ENCODE assay signal across 13 cellular contexts in the genomic region with DNA sequence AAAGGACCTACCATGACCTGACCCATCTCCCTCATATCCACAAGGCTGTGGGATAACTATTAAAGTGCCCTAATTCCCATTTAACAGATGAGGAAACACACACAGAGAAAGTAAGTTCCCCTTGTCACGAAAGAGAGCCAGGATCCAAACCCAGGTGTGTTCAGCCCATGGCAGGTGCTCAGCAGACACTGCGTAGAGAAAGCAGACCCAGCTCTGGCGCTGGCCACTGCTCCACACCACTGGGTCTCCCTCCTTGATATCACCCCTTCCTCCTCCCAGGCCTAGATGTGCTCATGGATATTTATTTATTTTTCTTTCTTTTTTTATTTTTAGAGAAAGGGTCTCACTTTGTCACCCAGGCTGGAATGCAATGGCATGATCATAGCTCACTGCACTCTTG. TPM values are rescaled to one million over a fixed set of nuclear protein-coding genes. Genes with fewer than 3 reads are reported as not detected.
DNase-seq lines count a peak whose midpoint lies in the region; ATAC-seq and TF ChIP-seq lines count a peak whose summit lies in the region.
"Had no signal": no experiment of that assay in that cellular context is flagged by ENCODE, and none has a peak within 500 bp of the region (broad histone marks: within the 10 kb centered on the region; RNA-seq: fewer than 3 reads in every experiment).

No MANE protein-coding gene starts in this region.

- peak overlapping the region; percentile 37; the same call in 1 of the 3 replicates for H2BK15ac ChIP-seq in IMR-90 (ENCODE audit: low read depth, low read length)

- no peaks in the 10 kb centered on the region for H3K27me3 Mint-ChIP-seq in WTC11 (ENCODE audit: low read depth)
- H3K27me3 Mint-ChIP-seq: B cell; CD4-positive, CD25-positive, alpha-beta regulatory T cell had no signal

- dilution Hi-C loops in IMR-90 (cut with HindIII; ENCODE audit: low sequenced_read_pairs, unreplicated experiment) = no loop called here

- TF ChIP-seq POLR2A in IMR-90 (IDR thresholded peaks at IDR 0.05; ENCODE audit: low read depth, low read length) = no peak
- TF ChIP-seq POLR2A in right lobe of liver (IDR thresholded peaks at IDR 0.05) = no peak
- TF ChIP-seq POLR2A in spleen (IDR thresholded peaks at IDR 0.05) = no peak

- H4K5ac ChIP-seq in IMR-90 (ENCODE audit: low read depth, low read length) = no peak overlapping the region

- no peaks in the 10 kb centered on the region for H4K20me1 ChIP-seq in IMR-90 (ENCODE audit: insufficient read depth, low read length)

- no peak overlapping the region for H3K4me3 Mint-ChIP-seq in WTC11
- H3K4me3 Mint-ChIP-seq: B cell; CD4-positive, CD25-positive, alpha-beta regulatory T cell; CD8-positive, alpha-beta memory T cell; GM23338 had no signal

- no peak for DNase-seq in IMR-90
- no peak for DNase-seq in WTC11 (ENCODE audit: low spot score)
- no peak for DNase-seq in right lobe of liver
- DNase-seq in spleen = peak; percentile 52
- no peak for DNase-seq in occipital lobe (lab: John Stamatoyannopoulos, UW)
- no peak for DNase-seq in hippocampal formation (lab: John Stamatoyannopoulos, UW)

- peak overlapping the region; percentile 3 for H2AFZ ChIP-seq in IMR-90 (replicated peaks; ENCODE audit: low read length, poor library complexity)
- H2AFZ ChIP-seq: GM23338 had no signal

- H3K23ac ChIP-seq in IMR-90 (ENCODE audit: low read depth, low read length) = no peak overlapping the region

- ATAC-seq in IMR-90 (ENCODE audit: low read depth) = no peak
- ATAC-seq in WTC11 = no peak
- no peak for ATAC-seq in right lobe of liver
- no peak for ATAC-seq in HG02678 (IDR thresholded peaks at IDR 0.05; ENCODE audit: unreplicated experiment)

- peaks cover 11% of the 10 kb centered on the region for H3K4me1 ChIP-seq in IMR-90 (ENCODE audit: control insufficient read depth, insufficient read depth, low read length)
- peaks cover 0 to 61% (median 29%) of the 10 kb centered on the region in 4 donors for H3K4me1 ChIP-seq in right lobe of liver
- H3K4me1 ChIP-seq in spleen = no peaks in the 10 kb centered on the region

- no peaks in the 10 kb centered on the region for H3K9me3 Mint-ChIP-seq in WTC11
- H3K9me3 Mint-ChIP-seq: CD4-positive, CD25-positive, alpha-beta regulatory T cell; CD8-positive, alpha-beta memory T cell; GM23338 had no signal

- no peak overlapping the region for H4K91ac ChIP-seq in IMR-90 (ENCODE audit: insufficient read depth, low read depth, low read length)

- peaks cover 7 to 58% of the 10 kb centered on the region in 2 experiments for H3K79me1 ChIP-seq in IMR-90 (ENCODE audit: low read depth in 1 of 2, low read length in 2 of 2)

- no peak overlapping the region for H3K4me2 ChIP-seq in IMR-90 (ENCODE audit: low read depth, low read length)
- H3K4me2 ChIP-seq: GM23338 had no signal

- peak overlapping the region; percentile 50 for H2BK120ac ChIP-seq in IMR-90 (ENCODE audit: low read depth, low read length)

- POLR2A ChIA-PET in IMR-90 (lab: Charles Lee; ENCODE audit: unreplicated experiment) (interaction anchor here (0.6 kb wide), 1 partner anchor 367 kb away, joined by 3 read pairs; no protein-coding TSS in a partner anchor), WTC11 (lab: Charles Lee) (no interaction called here)

- H2BK20ac ChIP-seq in IMR-90 (ENCODE audit: low read depth, low read length) = peak overlapping the region; percentile 60; the same call in 1 of the 2 replicates

- WGBS in IMR-90 (ENCODE audit: extremely low coverage in 2 of 2, insufficient read length in 1 of 2), 2 experiments = 100% methylated on average over 1 of the region's 3 CpGs; no CpG with 5 or more reads in 1 of the 2 experiments
- 80% methylated on average over 3 of the region's 3 CpGs for WGBS in right lobe of liver (ENCODE audit: insufficient coverage, low coverage, low lambda C conversion rate, missing lambda C conversion rate)
- WGBS in spleen, 5 donors = 89 to 97% (median 96%) methylated on average over 3 of the region's 3 CpGs

- peaks cover 10% of the 10 kb centered on the region for H3K9me1 ChIP-seq in IMR-90 (ENCODE audit: insufficient read depth, low read length)

- H3K9ac ChIP-seq in IMR-90 (ENCODE audit: low read depth, low read length) = no peak overlapping the region

- in situ Hi-C loops in IMR-90 (cut with MboI; ENCODE audit: low sequenced_read_pairs) = no loop called here

- H3K9me3 ChIP-seq in IMR-90 (ENCODE audit: control insufficient read depth, insufficient read depth, low read length) (no peaks in the 10 kb centered on the region), right lobe of liver (no peaks in the 10 kb centered on the region), spleen (no peaks in the 10 kb centered on the region)
- H3K9me3 ChIP-seq: BLaER1 treated with 17β-estradiol and CSF1 and Interleukin-3, amounts not matched to agents 10 nM and 100 nM had no signal

- H3K56ac ChIP-seq in IMR-90 (ENCODE audit: extremely low read depth, insufficient read depth, low read length) = no peak overlapping the region

- H3K27ac Mint-ChIP-seq in WTC11 = peak overlapping the region; percentile 67
- H3K27ac Mint-ChIP-seq: B cell had no signal

- no peak overlapping the region for H3K4me3 ChIP-seq in IMR-90 (ENCODE audit: insufficient read depth, low read depth, low read length)
- H3K4me3 ChIP-seq in right lobe of liver = no peak overlapping the region
- no peak overlapping the region for H3K4me3 ChIP-seq in spleen
- H3K4me3 ChIP-seq: BLaER1 treated with 17β-estradiol and CSF1 and Interleukin-3, amounts not matched to agents 10 nM and 100 nM; GM23338; K562 had no signal

- intact Hi-C loops in IMR-90 (cut with micrococcal nuclease) (no loop called here), right lobe of liver (cut with DNase I) (no loop called here), spleen (cut with DNase I; ENCODE audit: low total_unique reads) (no loop called here)

- BruUV-seq in IMR-90 (replicated peaks; lab: Mats Ljungman, UMichigan) = no TSS peak

- no peaks in the 10 kb centered on the region for H3K27me3 ChIP-seq in IMR-90 (ENCODE audit: control insufficient read depth, insufficient read depth, low read length)
- H3K27me3 ChIP-seq in right lobe of liver = no peaks in the 10 kb centered on the region
- H3K27me3 ChIP-seq in spleen (replicated peaks in 1 of 7) = no peaks in the 10 kb centered on the region
- H3K27me3 ChIP-seq: BLaER1 treated with 17β-estradiol and CSF1 and Interleukin-3, amounts not matched to agents 10 nM and 100 nM had no signal

- no peak for TF ChIP-seq CTCF in IMR-90 (conservative IDR thresholded peaks at IDR 0.05; ENCODE audit: low read depth, low read length)
- no peak for TF ChIP-seq CTCF in WTC11 (IDR thresholded peaks at IDR 0.05)
- no peak for TF ChIP-seq CTCF in right lobe of liver (IDR thresholded peaks at IDR 0.05)
- no peak for TF ChIP-seq CTCF in spleen (IDR thresholded peaks at IDR 0.05 in 8 of 11, conservative IDR thresholded peaks at IDR 0.05 in 3 of 11)

- no peak overlapping the region for H3K27ac ChIP-seq in IMR-90 (ENCODE audit: insufficient read depth, low read length)
- peak overlapping the region; percentile 70 to 93 (median 83) for H3K27ac ChIP-seq in right lobe of liver
- no peak overlapping the region for H3K27ac ChIP-seq in spleen

- CTCF ChIA-PET in IMR-90 (lab: Yijun Ruan, JAX) (interaction anchor here (0.9 kb wide), 1 partner anchor 34 kb away, joined by 3 read pairs; no protein-coding TSS in a partner anchor), WTC11 (lab: Charles Lee) (interaction anchor here (1.3 to 2.2 kb wide), 5 partner anchors 8 to 143 kb away, joined by 3 to 8 read pairs (median 5); no protein-coding TSS in a partner anchor)

- peaks cover 49% of the 10 kb centered on the region for H3K4me1 Mint-ChIP-seq in WTC11
- H3K4me1 Mint-ChIP-seq: B cell; CD8-positive, alpha-beta memory T cell had no signal

- no peak overlapping the region for H3K14ac ChIP-seq in IMR-90 (replicated peaks; ENCODE audit: low read depth, low read length)

- no peak for TF ChIP-seq RAD21 in IMR-90 (IDR thresholded peaks at IDR 0.05; ENCODE audit: low read length)

- H3K36me3 Mint-ChIP-seq in WTC11 = peaks cover 27% of the 10 kb centered on the region

- peak overlapping the region; percentile 53 for H3K4ac ChIP-seq in IMR-90 (ENCODE audit: low read depth, low read length)

- H2AK9ac ChIP-seq in IMR-90 (replicated peaks; ENCODE audit: low read depth, low read length, poor library complexity) = no peak overlapping the region

- no peak overlapping the region for H3K18ac ChIP-seq in IMR-90 (ENCODE audit: low read depth, low read length)

- H3K36me3 ChIP-seq in IMR-90 (ENCODE audit: control insufficient read depth, insufficient read depth, low read length) (peaks cover 16% of the 10 kb centered on the region), right lobe of liver (peaks cover 0 to 2% (median 0%) of the 10 kb centered on the region in 4 donors), spleen (peaks cover 0 to 98% (median 38%) of the 10 kb centered on the region in 6 donors)

- no peak overlapping the region for H2BK5ac ChIP-seq in IMR-90 (ENCODE audit: low read depth, low read length, poor library complexity, severe bottlenecking)

- H4K8ac ChIP-seq in IMR-90 (ENCODE audit: low read depth in 2 of 2, low read length in 2 of 2) = peak overlapping the region in 1 of 2 experiments; percentile 59; a peak in 1 of 4 replicates

- H2AK5ac ChIP-seq in IMR-90 (ENCODE audit: low read depth, low read length) = no peak overlapping the region; the same call in 1 of the 2 replicates

RNA-seq across cellular contexts. Expression of gene CORO2A, which starts 24.0 kb away (rescaled TPM):
- total RNA-seq in IMR-90 (2012; rRNA removed) (1.9 and 2.2 TPM in 2 replicates), WTC11 (2021) (32.5 to 37.0 TPM (median 35.9 TPM) in 3 replicates), right lobe of liver (1 to 10 TPM in 5 of 6 experiments, under 1 TPM in 1; 0.67 to 6.2 (median 3.3) TPM), spleen (10 to 100 TPM in 1 of 7 donors, 1 to 10 TPM in 6; 5.1 to 11.0 (median 6.8) TPM), occipital lobe (5.1 TPM)
- polyA plus RNA-seq in IMR-90 (2012; rRNA removed) (1.9 and 2.2 TPM in 2 replicates), spleen (1 to 10 TPM; 1.3 to 2.2 (median 1.7) TPM)
- polyA plus RNA-seq in IMR-90 (2012; cell fraction: cytosol; rRNA removed) = 1.4 and 1.5 TPM in 2 replicates
- 1.2 and 1.6 TPM in 2 replicates for polyA plus RNA-seq in IMR-90 (2012; cell fraction: nucleus; rRNA removed; ENCODE audit: low replicate concordance)

RNA-seq across cellular contexts. Expression of gene TBC1D2, which starts 39.1 kb away (rescaled TPM):
- total RNA-seq in IMR-90 (2012; rRNA removed) (35.6 and 36.9 TPM in 2 replicates), WTC11 (2021) (10.6 to 11.4 TPM (median 11.1 TPM) in 3 replicates), right lobe of liver (10 to 100 TPM in 2 of 6 experiments, 1 to 10 TPM in 4; 5.1 to 17.5 (median 9.7) TPM), spleen (10 to 100 TPM; 10.7 to 27.2 (median 13.0) TPM), occipital lobe (1.9 TPM)
- polyA plus RNA-seq in IMR-90 (2012; rRNA removed) (62.7 and 75.3 TPM in 2 replicates), spleen (1 to 10 TPM; 2.7 to 8.0 (median 5.7) TPM)
- 64.9 and 68.1 TPM in 2 replicates for polyA plus RNA-seq in IMR-90 (2012; cell fraction: cytosol; rRNA removed)
- polyA plus RNA-seq in IMR-90 (2012; cell fraction: nucleus; rRNA removed; ENCODE audit: low replicate concordance) = 82.5 and 192 TPM in 2 replicates

Comparison
In these comparisons a context has a peak if more than half of its experiments do, and no peak if none do; other contexts are left out.
1. H3K27ac ChIP-seq: peak in right lobe of liver (3 of 3); none in IMR-90 (single experiment) and spleen (0 of 8).